In genomic region chr20:48398506-48399449, GRCh38 we compare ENCODE assay signal across 27 cellular contexts.
A peak's percentile ranks its signal among the peaks of the same experiment; 100 is the strongest.
DNase-seq lines count a peak whose midpoint lies in the region; ATAC-seq and TF ChIP-seq lines count a peak whose summit lies in the region.
"Had no signal": no experiment of that assay in that cellular context is flagged by ENCODE, and none has a peak within 500 bp of the region (broad histone marks: within the 10 kb centered on the region; RNA-seq: fewer than 3 reads in every experiment).

No MANE protein-coding gene starts in this region.

- no TSS peak for BruUV-seq in Caco-2 (replicated peaks; lab: Mats Ljungman, UMichigan)

- CTCF ChIA-PET in Caco-2 (lab: Charles Lee): interaction anchor here (0.6 to 3.9 kb wide), 12 partner anchors 10 to 613 kb away, joined by 3 to 42 read pairs (median 4); no protein-coding TSS in a partner anchor

- DNase-seq in Caco-2 (peak; percentile 91 to 97), NB4 (ENCODE audit: low read depth) (peak; percentile 27), astrocyte of the spinal cord (ENCODE audit: low read depth, low spot score) (peak; percentile 12), nephron progenitor cell (peak; percentile 34), NCI-H510A (lab: John Stamatoyannopoulos, UW) (no peak), GM13977 (ENCODE audit: low spot score) (no peak), NCI-H146 treated with DMSO at 0.1 percent for 48 hours (lab: John Stamatoyannopoulos, UW; ENCODE audit: unreplicated experiment) (no peak)
- DNase-seq: activated CD4-positive, alpha-beta T cell treated with anti-CD3 and anti-CD28 coated beads, Interleukin-2, amount 50 U/mL, for 4 hours; activated effector memory CD4-positive, alpha-beta T cell treated with anti-CD3 and anti-CD28 coated beads, Interleukin-2, amount 50 U/mL, for 16 hours; amniotic stem cell; CD4-positive, alpha-beta memory T cell; cerebellar nuclear complex; DMS79 treated with DMSO at 0.1 percent for 48 hours; effector CD4-positive, alpha-beta T cell; H7; MV-4-11; naive thymus-derived CD4-positive, alpha-beta T cell; NCI-H2029; NCI-H526; stimulated activated CD4-positive, alpha-beta T cell treated with anti-CD3 and anti-CD28 coated beads, Interleukin-1b, Interleukin-23, amount 100 ng/mL, for 48 hours; stimulated activated naive CD4-positive, alpha-beta T cell; T-helper 17 cell; WERI-Rb-1 had no signal

- intact Hi-C loops in Caco-2 (cut with micrococcal nuclease; ENCODE audit: unreplicated experiment): loop anchor here (1.0 kb wide), 1 partner anchor 103 kb away; no protein-coding TSS in a partner anchor

- no peaks in the 10 kb centered on the region for H3K27me3 Mint-ChIP-seq in Caco-2 (ENCODE audit: insufficient read depth, unreplicated experiment)
- peaks cover 8% of the 10 kb centered on the region for H3K27me3 Mint-ChIP-seq in nephron progenitor cell (ENCODE audit: low read depth, poor library complexity)

- peaks cover 40% of the 10 kb centered on the region for H3K4me1 Mint-ChIP-seq in Caco-2 (ENCODE audit: low read depth, unreplicated experiment)
- H3K4me1 Mint-ChIP-seq in nephron progenitor cell: peaks cover 69% of the 10 kb centered on the region
- H3K4me1 Mint-ChIP-seq: CD4-positive, alpha-beta memory T cell; memory B cell; naive thymus-derived CD4-positive, alpha-beta T cell; T-helper 17 cell had no signal

- H3K36me3 ChIP-seq in Caco-2 (ENCODE audit: control insufficient read depth, insufficient read depth, low read length): no peaks in the 10 kb centered on the region
- H3K36me3 ChIP-seq: SJSA1, thoracic aorta, WERI-Rb-1 had no signal

- in situ Hi-C loops in astrocyte of the spinal cord (cut with HindIII; ENCODE audit: low sequenced_read_pairs) (no loop called here), GM13977 (cut with MboI; ENCODE audit: low pct_unique_long_range_greater_than_20kb, low sequenced_read_pairs, unreplicated experiment) (no loop called here)

- H3K4me3 Mint-ChIP-seq in Caco-2 (ENCODE audit: unreplicated experiment): peak overlapping the region; percentile 7
- H3K4me3 Mint-ChIP-seq in nephron progenitor cell: peak overlapping the region; percentile 8
- H3K4me3 Mint-ChIP-seq: CD4-positive, alpha-beta memory T cell; memory B cell; naive thymus-derived CD4-positive, alpha-beta T cell; T-helper 17 cell had no signal

- TF ChIP-seq CTCF in Caco-2 (IDR thresholded peaks at IDR 0.05; ENCODE audit: insufficient read depth in 1 of 2, low read depth in 1 of 2, low read length in 1 of 2, severe bottlenecking in 1 of 2, unreplicated experiment in 1 of 2) (no peak), NB4 (IDR thresholded peaks at IDR 0.05; ENCODE audit: low read depth, low read length) (no peak), astrocyte of the spinal cord (IDR thresholded peaks at IDR 0.05; ENCODE audit: low read depth, low read length) (no peak), nephron progenitor cell (IDR thresholded peaks at IDR 0.05) (no peak), GM13977 (IDR thresholded peaks at IDR 0.05; ENCODE audit: extremely low read depth, insufficient read depth, missing control alignments) (no peak)

- POLR2A ChIA-PET in Caco-2 (lab: Charles Lee): interaction anchor here (0.6 to 1.0 kb wide), 4 partner anchors 37 to 1518 kb away, joined by 3 to 10 read pairs (median 4); no protein-coding TSS in a partner anchor

- H3K27ac Mint-ChIP-seq in Caco-2 (ENCODE audit: unreplicated experiment): peak overlapping the region; percentile 91
- H3K27ac Mint-ChIP-seq in nephron progenitor cell: peak overlapping the region; percentile 64
- H3K27ac Mint-ChIP-seq: CD4-positive, alpha-beta memory T cell; memory B cell; naive thymus-derived CD4-positive, alpha-beta T cell had no signal

- no peak for TF ChIP-seq POLR2A in NB4 (IDR thresholded peaks at IDR 0.05; ENCODE audit: extremely low read depth, insufficient read length)

- H3K9me3 Mint-ChIP-seq in Caco-2 (ENCODE audit: unreplicated experiment) (peaks cover 13% of the 10 kb centered on the region), nephron progenitor cell (no peaks in the 10 kb centered on the region)
- H3K9me3 Mint-ChIP-seq: memory B cell had no signal

- no peaks in the 10 kb centered on the region for H3K27me3 ChIP-seq in Caco-2 (replicated peaks; ENCODE audit: control insufficient read depth, insufficient read depth, low read length)

- H3K4me3 ChIP-seq in Caco-2 (ENCODE audit: low read depth, low read length): no peak overlapping the region
- no peak overlapping the region for H3K4me3 ChIP-seq in NB4 (ENCODE audit: low read depth, low read length)
- H3K4me3 ChIP-seq in astrocyte of the spinal cord (ENCODE audit: low read depth, low read length): no peak overlapping the region
- H3K4me3 ChIP-seq: SJSA1, thoracic aorta had no signal

- H3K36me3 Mint-ChIP-seq in Caco-2 (ENCODE audit: insufficient read depth, unreplicated experiment): no peaks in the 10 kb centered on the region
- H3K36me3 Mint-ChIP-seq in nephron progenitor cell (ENCODE audit: low read depth): no peaks in the 10 kb centered on the region
- H3K36me3 Mint-ChIP-seq: CD4-positive, alpha-beta memory T cell; naive thymus-derived CD4-positive, alpha-beta T cell had no signal

- no peaks in the 10 kb centered on the region for H3K9me3 ChIP-seq in Caco-2
- H3K9me3 ChIP-seq: SJSA1, thoracic aorta had no signal

- peaks cover 54% of the 10 kb centered on the region for H3K4me1 ChIP-seq in Caco-2
- H3K4me1 ChIP-seq: SJSA1 had no signal

- no peak for ATAC-seq in GM21786 (IDR thresholded peaks at IDR 0.05; ENCODE audit: unreplicated experiment)
- ATAC-seq: naive thymus-derived CD4-positive, alpha-beta T cell; T-helper 17 cell had no signal

Comparison
In these comparisons a context has a peak if more than half of its experiments do, and no peak if none do; other contexts are left out.
1. DNase-seq: peak in Caco-2 (2 of 2), NB4 (single experiment), astrocyte of the spinal cord (single experiment) and nephron progenitor cell (single experiment); none in NCI-H510A (single experiment), GM13977 (single experiment) and NCI-H146 treated with DMSO at 0.1 percent for 48 hours (single experiment).